In genomic region chr10:60733189-60733815, GRCh38 we compare ENCODE assay signal across 9 cellular contexts. TPM values are rescaled to one million over a fixed set of nuclear protein-coding genes. Genes with fewer than 3 reads are reported as not detected.
A peak's percentile ranks its signal among the peaks of the same experiment; 100 is the strongest.
DNase-seq lines count a peak whose midpoint lies in the region; ATAC-seq and TF ChIP-seq lines count a peak whose summit lies in the region.
"Had no signal": no experiment of that assay in that cellular context is flagged by ENCODE, and none has a peak within 500 bp of the region (broad histone marks: within the 10 kb centered on the region; RNA-seq: fewer than 3 reads in every experiment).

No MANE protein-coding gene starts in this region.

- peak overlapping the region; percentile 84 for H3K4me3 Mint-ChIP-seq in activated naive CD4-positive, alpha-beta T cell treated with anti-CD3 and anti-CD28 coated beads for 36 hours

- no peaks in the 10 kb centered on the region for H3K9me3 Mint-ChIP-seq in activated naive CD4-positive, alpha-beta T cell treated with anti-CD3 and anti-CD28 coated beads for 36 hours

- peaks cover 4% of the 10 kb centered on the region for H3K27me3 Mint-ChIP-seq in activated naive CD4-positive, alpha-beta T cell treated with anti-CD3 and anti-CD28 coated beads for 36 hours (ENCODE audit: low read depth)

- ATAC-seq in HG02623 (IDR thresholded peaks at IDR 0.05; ENCODE audit: unreplicated experiment), result peak; percentile 42
- peak; percentile 45 for ATAC-seq in left ventricle myocardium superior

- intact Hi-C loops in activated naive CD4-positive, alpha-beta T cell treated with anti-CD3 and anti-CD28 coated beads for 36 hours (cut with micrococcal nuclease), result loop anchor here (2.0 kb wide), 2 partner anchors 27 to 35 kb away; no protein-coding TSS in a partner anchor
- intact Hi-C loops in left ventricle myocardium superior (cut with micrococcal nuclease) (no loop called here), sigmoid colon (cut with DNase I) (no loop called here)

- TF ChIP-seq POLR2A in sigmoid colon (IDR thresholded peaks at IDR 0.05), result no peak

- H3K4me1 ChIP-seq in sigmoid colon, result peaks cover 0 to 14% (median 11%) of the 10 kb centered on the region in 4 donors

- no peaks in the 10 kb centered on the region for H3K9me3 ChIP-seq in sigmoid colon

- H3K27ac Mint-ChIP-seq in activated naive CD4-positive, alpha-beta T cell treated with anti-CD3 and anti-CD28 coated beads for 36 hours, result no peak overlapping the region

- DNase-seq in NCI-H1092 treated with DMSO at 0.1 percent for 48 hours (lab: John Stamatoyannopoulos, UW), result peak; percentile 9
- DNase-seq in NCI-H1092 (lab: John Stamatoyannopoulos, UW), result no peak
- DNase-seq in NCI-H526 treated with DMSO at 0.1 percent for 48 hours (lab: John Stamatoyannopoulos, UW), result peak; percentile 26
- peak; percentile 39 for DNase-seq in activated naive CD4-positive, alpha-beta T cell treated with anti-CD3 and anti-CD28 coated beads for 36 hours
- DNase-seq in left ventricle myocardium superior, result peak; percentile 33
- no peak for DNase-seq in sigmoid colon
- DNase-seq in A172 (ENCODE audit: low spot score), result no peak

- peak overlapping the region; percentile 13 to 63 (median 50) for H3K4me3 ChIP-seq in sigmoid colon
- H3K4me3 ChIP-seq: BLaER1 treated with 17β-estradiol and CSF1 and Interleukin-3, amounts not matched to agents 10 nM and 100 nM had no signal

- H3K36me3 ChIP-seq in sigmoid colon, result no peaks in the 10 kb centered on the region
- H3K36me3 ChIP-seq: BLaER1 treated with 17β-estradiol and CSF1 and Interleukin-3, amounts not matched to agents 10 nM and 100 nM had no signal

- H3K4me1 Mint-ChIP-seq in activated naive CD4-positive, alpha-beta T cell treated with anti-CD3 and anti-CD28 coated beads for 36 hours (ENCODE audit: low read depth), result peaks cover 32% of the 10 kb centered on the region

- CTCF ChIA-PET in activated naive CD4-positive, alpha-beta T cell treated with anti-CD3 and anti-CD28 coated beads for 36 hours (lab: Charles Lee), result interaction anchor here (0.6 to 1.1 kb wide), 2 partner anchors 19 to 45 kb away, joined by 3 read pairs; partner anchors contain the start of gene CDK1

- no peak for TF ChIP-seq CTCF in sigmoid colon (IDR thresholded peaks at IDR 0.05)

- WGBS in sigmoid colon, 2 donors, result 1% methylated on average over 51 of the region's 51 CpGs

- peaks cover 12 to 40% (median 21%) of the 10 kb centered on the region in 3 donors for H3K27me3 ChIP-seq in sigmoid colon
- H3K27me3 ChIP-seq: BLaER1 treated with 17β-estradiol and CSF1 and Interleukin-3, amounts not matched to agents 10 nM and 100 nM had no signal

- H3K27ac ChIP-seq in sigmoid colon, result peak overlapping the region in 2 of 4 donors; percentile 7 to 40
- H3K27ac ChIP-seq: BLaER1 treated with 17β-estradiol and CSF1 and Interleukin-3, amounts not matched to agents 10 nM and 100 nM had no signal

- TF ChIP-seq EP300 in sigmoid colon (IDR thresholded peaks at IDR 0.05), result no peak

- H3K36me3 Mint-ChIP-seq in activated naive CD4-positive, alpha-beta T cell treated with anti-CD3 and anti-CD28 coated beads for 36 hours (ENCODE audit: low read depth), result no peaks in the 10 kb centered on the region

RNA-seq across cellular contexts. Expression of gene CDK1, which starts 45.0 kb away (rescaled TPM):
- 100 to 1,000 TPM; 173 to 180 TPM for total RNA-seq in activated naive CD4-positive, alpha-beta T cell treated with anti-CD3 and anti-CD28 coated beads for 36 hours
- 2.2 TPM for total RNA-seq in left ventricle myocardium superior
- 1 to 10 TPM in 3 of 4 donors, under 1 TPM in 1; 0.33 to 2.7 (median 1.8) TPM for total RNA-seq in sigmoid colon
- polyA plus RNA-seq in sigmoid colon, result 10 to 100 TPM in 2 of 3 donors, 1 to 10 TPM in 1; 4.2 to 23.9 (median 20.8) TPM
- total RNA-seq in A172 (2014; rRNA removed; shearing (Covaris generic)), result 230 and 248 TPM in 2 replicates

Comparison
In these comparisons a context has a peak if more than half of its experiments do, and no peak if none do; other contexts are left out.
1. DNase-seq: peak in NCI-H1092 treated with DMSO at 0.1 percent for 48 hours (single experiment), NCI-H526 treated with DMSO at 0.1 percent for 48 hours (single experiment), activated naive CD4-positive, alpha-beta T cell treated with anti-CD3 and anti-CD28 coated beads for 36 hours (single experiment) and left ventricle myocardium superior (single experiment); none in NCI-H1092 (single experiment), sigmoid colon (single experiment) and A172 (single experiment).
2. RNA of gene CDK1, which starts 45.0 kb away (total RNA-seq): 230 to 248 TPM in A172 and 173 to 180 TPM in activated naive CD4-positive, alpha-beta T cell treated with anti-CD3 and anti-CD28 coated beads for 36 hours; 0.33 to 2.7 TPM in sigmoid colon and 2.2 TPM in left ventricle myocardium superior (single experiment); every median in the first group is over 10 times any median in the second.